ENCODE assay signal across 1 cellular context in genomic region chr6:166956444-166957086, GRCh38.
TF ChIP-seq lines count a peak whose summit lies in the region.

TSS of gene RNASET2 (minus strand) at chr6:166956550. CDS start at chr6:166956182, 368 bp downstream.

TF ChIP-seq in HepG2, 621 proteins besides CTCF, POLR2A, EP300 and RAD21 (continued from another document and continues in another):
- TF ChIP-seq ZNF609 (CRISPR knock-in tag; IDR thresholded peaks at IDR 0.05; ENCODE audit: borderline replicate concordance): no peak; the same call in none of the 2 replicates
- peak; percentile 83 for TF ChIP-seq POLR2G (IDR thresholded peaks at IDR 0.05; ENCODE audit: low read depth, low read length)
- no peak for TF ChIP-seq ELK4 (CRISPR knock-in tag; IDR thresholded peaks at IDR 0.05; ENCODE audit: borderline replicate concordance)
- peak; percentile 83 for TF ChIP-seq PHF8 (CRISPR knock-in tag; IDR thresholded peaks at IDR 0.05)
- TF ChIP-seq HOMEZ (CRISPR knock-in tag; IDR thresholded peaks at IDR 0.05; ENCODE audit: low read depth): 0 out of 2 replicates have a peak, but pooled peaks have one; percentile 51
- TF ChIP-seq MAF1 (CRISPR knock-in tag; IDR thresholded peaks at IDR 0.05; ENCODE audit: borderline replicate concordance): no peak
- TF ChIP-seq ZBTB43 (CRISPR knock-in tag; conservative IDR thresholded peaks at IDR 0.05): peak; percentile 53; the same call in 1 of the 2 replicates
- peak; percentile 20 for TF ChIP-seq ZNF337 (CRISPR knock-in tag; IDR thresholded peaks at IDR 0.05; ENCODE audit: borderline replicate concordance, low read depth)
- no peak for TF ChIP-seq PBX2 (CRISPR knock-in tag; IDR thresholded peaks at IDR 0.05)
- TF ChIP-seq ZNF34 (CRISPR knock-in tag; IDR thresholded peaks at IDR 0.05; ENCODE audit: borderline replicate concordance): no peak; the same call in 1 of the 2 replicates
- TF ChIP-seq ZSCAN12 (CRISPR knock-in tag; IDR thresholded peaks at IDR 0.05): no peak; the same call in none of the 2 replicates
- TF ChIP-seq GFI1 (CRISPR knock-in tag; IDR thresholded peaks at IDR 0.05; ENCODE audit: borderline replicate concordance): peak; percentile 15; the same call in 1 of the 2 replicates
- peak; percentile 25; the same call in 1 of the 2 replicates for TF ChIP-seq HNRNPUL1 (IDR thresholded peaks at IDR 0.05; ENCODE audit: low read depth, low read length)
- TF ChIP-seq HNF4G (IDR thresholded peaks at IDR 0.05; ENCODE audit: borderline replicate concordance, low read depth, low read length): no peak
- 0 out of 2 replicates have a peak, but pooled peaks have one; percentile 11 for TF ChIP-seq HNF4G (CRISPR knock-in tag; IDR thresholded peaks at IDR 0.05; ENCODE audit: borderline replicate concordance, low read depth)
- peak; percentile 94 for TF ChIP-seq ZFP91 (CRISPR knock-in tag; IDR thresholded peaks at IDR 0.05; ENCODE audit: borderline replicate concordance)
- peak; percentile 93 for TF ChIP-seq CSRNP1 (CRISPR knock-in tag; IDR thresholded peaks at IDR 0.05)
- TF ChIP-seq MEF2D (CRISPR knock-in tag; IDR thresholded peaks at IDR 0.05): no peak
- peak; percentile 97 for TF ChIP-seq RBFOX2 (IDR thresholded peaks at IDR 0.05; ENCODE audit: low read depth, low read length)
- peak; percentile 80; the same call in 1 of the 2 replicates for TF ChIP-seq ZNF619 (CRISPR knock-in tag; IDR thresholded peaks at IDR 0.05)
- no peak for TF ChIP-seq BCL6 (CRISPR knock-in tag; IDR thresholded peaks at IDR 0.05)
- peak; percentile 37; the same call in 1 of the 2 replicates for TF ChIP-seq JUND (CRISPR knock-in tag; IDR thresholded peaks at IDR 0.05)
- TF ChIP-seq NFATC3 (CRISPR knock-in tag; IDR thresholded peaks at IDR 0.05): no peak; the same call in 1 of the 2 replicates
- TF ChIP-seq KLF13 (CRISPR knock-in tag; IDR thresholded peaks at IDR 0.05): 0 out of 2 replicates have a peak, but pooled peaks have one; percentile 7
- peak; percentile 87 for TF ChIP-seq ZBTB3 (CRISPR knock-in tag; IDR thresholded peaks at IDR 0.05; ENCODE audit: borderline replicate concordance, low read depth)
- TF ChIP-seq ZNF280D (CRISPR knock-in tag; IDR thresholded peaks at IDR 0.05): no peak
- TF ChIP-seq ZNF775 (CRISPR knock-in tag; IDR thresholded peaks at IDR 0.05; ENCODE audit: borderline replicate concordance): peak; percentile 88; the same call in 1 of the 2 replicates
- TF ChIP-seq ZBTB34 (CRISPR knock-in tag; IDR thresholded peaks at IDR 0.05): peak; percentile 69
- 0 out of 2 replicates have a peak, but pooled peaks have one; percentile 5 for TF ChIP-seq FOXM1 (CRISPR knock-in tag; IDR thresholded peaks at IDR 0.05)
